11 cellular contexts compared by ENCODE assay signal in genomic region chr9:107172979-107173347, GRCh38.
DNase-seq lines count a peak whose midpoint lies in the region; ATAC-seq and TF ChIP-seq lines count a peak whose summit lies in the region.
"Had no signal": no experiment of that assay in that cellular context is flagged by ENCODE, and none has a peak within 500 bp of the region (broad histone marks: within the 10 kb centered on the region; RNA-seq: fewer than 3 reads in every experiment).

No MANE protein-coding gene starts in this region.

- DNase-seq in left ventricle myocardium superior (no peak), NCI-H2081 (lab: John Stamatoyannopoulos, UW) (no peak), NCI-H1105 treated with DMSO at 0.1 percent for 48 hours (lab: John Stamatoyannopoulos, UW) (no peak)
- DNase-seq in effector CD4-positive, alpha-beta T cell, result no peak
- DNase-seq: activated naive CD8-positive, alpha-beta T cell treated with anti-CD3 and anti-CD28 coated beads, Interleukin-2, amount 10 ng/mL, durations not matched to agents 7 days and 5 days; Karpas-422; NCI-H2171 treated with DMSO at 0.1 percent for 48 hours had no signal

- intact Hi-C loops in left ventricle myocardium superior (cut with micrococcal nuclease), result no loop called here

- TF ChIP-seq POLR2A in GM18505 (IDR thresholded peaks at IDR 0.05; ENCODE audit: borderline replicate concordance, extremely low read depth, insufficient read depth, insufficient read length), result no peak

- ATAC-seq in GM18505 (IDR thresholded peaks at IDR 0.05; ENCODE audit: unreplicated experiment), result peak; percentile 48
- peak; percentile 33 for ATAC-seq in GM19438 (IDR thresholded peaks at IDR 0.05; ENCODE audit: low read depth, unreplicated experiment)
- ATAC-seq in HG02852 (IDR thresholded peaks at IDR 0.05; ENCODE audit: unreplicated experiment), result peak; percentile 58
- peak; percentile 61 for ATAC-seq in HG03520 (IDR thresholded peaks at IDR 0.05; ENCODE audit: unreplicated experiment)
- no peak for ATAC-seq in left ventricle myocardium superior
